20 cellular contexts compared by ENCODE assay signal in genomic region chr17:76640550-76641380, GRCh38. TPM values are rescaled to one million over a fixed set of nuclear protein-coding genes. Genes with fewer than 3 reads are reported as not detected.
DNase-seq lines count a peak whose midpoint lies in the region; ATAC-seq and TF ChIP-seq lines count a peak whose summit lies in the region.
"Had no signal": no experiment of that assay in that cellular context is flagged by ENCODE, and none has a peak within 500 bp of the region (broad histone marks: within the 10 kb centered on the region; RNA-seq: fewer than 3 reads in every experiment).

No MANE protein-coding gene starts in this region.

- peak; percentile 14 for DNase-seq in NCI-H146 (lab: John Stamatoyannopoulos, UW)
- DNase-seq in NCI-H146 treated with DMSO at 0.1 percent for 48 hours (lab: John Stamatoyannopoulos, UW; ENCODE audit: unreplicated experiment), result no peak
- no peak for DNase-seq in hepatocyte (ENCODE audit: low spot score)
- no peak for DNase-seq in spleen
- no peak for DNase-seq in stimulated activated naive CD4-positive, alpha-beta T cell (lab: John Stamatoyannopoulos, UW)
- DNase-seq: activated CD4-positive, alpha-beta T cell treated with anti-CD3 and anti-CD28 coated beads for 4 hours; activated naive CD8-positive, alpha-beta T cell treated with anti-CD3 and anti-CD28 coated beads, Interleukin-2, amount 50 U/mL, for 24 hours; CD4-positive, CD25-positive, alpha-beta regulatory T cell; cerebellar nuclear complex; NCI-H1930; NCI-H524; posterior cingulate gyrus; RPMI8226; T-helper 2 cell had no signal

- H3K4me1 ChIP-seq in hepatocyte (ENCODE audit: insufficient read depth), result peaks cover 30% of the 10 kb centered on the region
- H3K4me1 ChIP-seq in spleen, result peaks cover 0 to 34% (median 9%) of the 10 kb centered on the region in 6 donors

- no peaks in the 10 kb centered on the region for H3K9me2 ChIP-seq in hepatocyte (replicated peaks; ENCODE audit: insufficient read depth)

- no peaks in the 10 kb centered on the region for H4K20me1 ChIP-seq in hepatocyte (ENCODE audit: insufficient read depth, poor library complexity, severe bottlenecking)

- TF ChIP-seq CTCF in hepatocyte (IDR thresholded peaks at IDR 0.05; ENCODE audit: poor library complexity) (no peak), spleen (IDR thresholded peaks at IDR 0.05 in 8 of 11, conservative IDR thresholded peaks at IDR 0.05 in 3 of 11) (no peak)

- H3K4me3 ChIP-seq in hepatocyte, result no peak overlapping the region
- H3K4me3 ChIP-seq in spleen, result peak overlapping the region in 4 of 8 donors; percentile 6 to 62 (median 24)

- H3K4me2 ChIP-seq in hepatocyte, result peak overlapping the region; percentile 63

- 32% methylated on average over 6 of the region's 6 CpGs for WGBS in hepatocyte (ENCODE audit: low lambda C conversion rate, missing lambda C conversion rate)
- WGBS in spleen, 5 donors, result 47 to 65% (median 55%) methylated on average over 6 of the region's 6 CpGs

- intact Hi-C loops in spleen (cut with DNase I; ENCODE audit: low total_unique reads), result no loop called here

- no peak for TF ChIP-seq POLR2A in spleen (IDR thresholded peaks at IDR 0.05)

- peaks cover 4% of the 10 kb centered on the region for H3K79me2 ChIP-seq in hepatocyte

- H3K9me3 ChIP-seq in hepatocyte (ENCODE audit: low read depth) (no peaks in the 10 kb centered on the region), spleen (peaks cover 0 to 5% (median 4%) of the 10 kb centered on the region in 8 donors)

- no peak for ATAC-seq in SK-N-SH treated with all-trans-retinoic acid at 6 μM for 48 hours
- ATAC-seq in GM21529 (IDR thresholded peaks at IDR 0.05; ENCODE audit: unreplicated experiment), result no peak
- no peak for ATAC-seq in HG02840 (IDR thresholded peaks at IDR 0.05; ENCODE audit: low FRiP score, unreplicated experiment)
- ATAC-seq: activated naive CD8-positive, alpha-beta T cell treated with anti-CD3 and anti-CD28 coated beads, Interleukin-2, amount 50 U/mL, for 24 hours had no signal

- H3K27ac ChIP-seq in hepatocyte (peak overlapping the region; percentile 67), spleen (peak overlapping the region in 7 of 8 donors; percentile 26 to 76 (median 54))
- H3K27ac ChIP-seq: 22Rv1 had no signal

- H3K36me3 ChIP-seq in hepatocyte (replicated peaks; ENCODE audit: insufficient read depth, low read depth) (no peaks in the 10 kb centered on the region), spleen (no peaks in the 10 kb centered on the region)

- H3K27me3 ChIP-seq in hepatocyte, result no peaks in the 10 kb centered on the region
- H3K27me3 ChIP-seq in spleen (replicated peaks in 1 of 7), result no peaks in the 10 kb centered on the region

- no peak overlapping the region for H2AFZ ChIP-seq in hepatocyte

TF ChIP-seq in SK-N-SH treated with all-trans-retinoic acid at 6 μM for 48 hours, 23 proteins besides CTCF, POLR2A, EP300 and RAD21:
- no peak for TF ChIP-seq TSHZ2 (CRISPR knock-in tag; IDR thresholded peaks at IDR 0.05)
- no peak for TF ChIP-seq TOX (CRISPR knock-in tag; IDR thresholded peaks at IDR 0.05; ENCODE audit: borderline replicate concordance)
- TF ChIP-seq CREB5 (CRISPR knock-in tag; IDR thresholded peaks at IDR 0.05; ENCODE audit: low read depth), result peak; percentile 28; the same call in 1 of the 2 replicates

RNA-seq across cellular contexts. Expression of gene ST6GALNAC1, which starts 2.8 kb away (rescaled TPM):
- total RNA-seq in hepatocyte, result 17.7 and 29.6 TPM in 2 replicates
- 27.6 and 31.6 TPM in 2 replicates for polyA plus RNA-seq in hepatocyte
- 10 to 100 TPM in 6 of 7 donors, 1 to 10 TPM in 1; 6.1 to 25.3 (median 13.5) TPM for total RNA-seq in spleen
- 10 to 100 TPM in 1 of 3 donors, 1 to 10 TPM in 2; 2.3 to 13.2 (median 4.8) TPM for polyA plus RNA-seq in spleen
- total RNA-seq: glomerular endothelial cell, LHCN-M2 had no signal

RNA-seq across cellular contexts. Expression of gene ST6GALNAC2, which starts 55.1 kb away (rescaled TPM):
- total RNA-seq in hepatocyte (1.4 and 2.3 TPM in 2 replicates), spleen (10 to 100 TPM in 3 of 7 donors, 1 to 10 TPM in 4; 8.1 to 15.7 (median 9.8) TPM)
- polyA plus RNA-seq in hepatocyte (1.8 and 2.8 TPM in 2 replicates), spleen (1 to 10 TPM; 1.1 to 4.8 (median 1.3) TPM)
